In the genomic region with DNA sequence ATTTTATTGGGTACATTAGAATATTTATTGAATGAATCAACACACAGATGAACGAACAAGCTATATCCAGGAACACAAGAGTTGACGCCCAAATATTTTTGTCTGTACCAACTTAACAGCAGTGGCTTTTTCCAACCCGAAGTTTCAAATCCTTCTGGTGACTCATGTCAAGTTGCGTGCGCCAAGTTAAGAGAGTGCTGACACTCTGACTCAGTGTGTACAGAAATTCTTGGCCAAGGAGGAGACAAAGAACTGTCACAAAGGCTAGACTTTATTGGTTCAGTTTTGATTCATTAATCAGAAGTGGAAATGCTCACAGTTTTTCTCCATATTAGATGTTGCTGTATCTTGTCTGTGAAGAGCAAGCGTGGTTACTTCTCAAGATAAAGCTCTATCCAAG, we compare ENCODE assay signal across 1 cellular context.
TF ChIP-seq lines count a peak whose summit lies in the region.

No MANE protein-coding gene starts in this region.

TF ChIP-seq in IMR-90, 13 proteins besides CTCF, POLR2A, EP300 and RAD21:
- TF ChIP-seq CHD1 (IDR thresholded peaks at IDR 0.05; ENCODE audit: low read depth, low read length) = no peak
- no peak for TF ChIP-seq RFX5 (IDR thresholded peaks at IDR 0.05; ENCODE audit: low read depth, low read length)
- peak; percentile 53; the same call in 1 of the 2 replicates for TF ChIP-seq CEBPB (IDR thresholded peaks at IDR 0.05; ENCODE audit: low read depth, low read length)
- TF ChIP-seq RCOR1 (IDR thresholded peaks at IDR 0.05; ENCODE audit: insufficient replicate concordance, low read length) = peak; percentile 58
- TF ChIP-seq NFE2L2 (IDR thresholded peaks at IDR 0.05; ENCODE audit: low read depth, low read length) = no peak
- TF ChIP-seq ELK1 (IDR thresholded peaks at IDR 0.05; ENCODE audit: borderline replicate concordance, low read depth, low read length) = no peak
- TF ChIP-seq MXI1 (IDR thresholded peaks at IDR 0.05; ENCODE audit: borderline replicate concordance, low read depth, low read length) = no peak
- TF ChIP-seq, protein P1, sequence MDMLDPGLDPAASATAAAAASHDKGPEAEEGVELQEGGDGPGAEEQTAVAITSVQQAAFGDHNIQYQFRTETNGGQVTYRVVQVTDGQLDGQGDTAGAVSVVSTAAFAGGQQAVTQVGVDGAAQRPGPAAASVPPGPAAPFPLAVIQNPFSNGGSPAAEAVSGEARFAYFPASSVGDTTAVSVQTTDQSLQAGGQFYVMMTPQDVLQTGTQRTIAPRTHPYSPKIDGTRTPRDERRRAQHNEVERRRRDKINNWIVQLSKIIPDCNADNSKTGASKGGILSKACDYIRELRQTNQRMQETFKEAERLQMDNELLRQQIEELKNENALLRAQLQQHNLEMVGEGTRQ (IDR thresholded peaks at IDR 0.05; ENCODE audit: low read depth, low read length) = no peak
- peak; percentile 61 for TF ChIP-seq BHLHE40 (IDR thresholded peaks at IDR 0.05; ENCODE audit: low read depth, low read length)
- peak; percentile 47 for TF ChIP-seq MAFK (IDR thresholded peaks at IDR 0.05; ENCODE audit: low read depth, low read length)
- TF ChIP-seq FOS (IDR thresholded peaks at IDR 0.05; ENCODE audit: low read depth, low read length) = peak; percentile 92
- TF ChIP-seq MAZ (IDR thresholded peaks at IDR 0.05; ENCODE audit: borderline replicate concordance, low read depth, low read length) = no peak
- no peak for TF ChIP-seq SMC3 (IDR thresholded peaks at IDR 0.05; ENCODE audit: low read depth, low read length)
TF ChIP-seq in IMR-90: peak in this region for 5.
